In the genomic region with DNA sequence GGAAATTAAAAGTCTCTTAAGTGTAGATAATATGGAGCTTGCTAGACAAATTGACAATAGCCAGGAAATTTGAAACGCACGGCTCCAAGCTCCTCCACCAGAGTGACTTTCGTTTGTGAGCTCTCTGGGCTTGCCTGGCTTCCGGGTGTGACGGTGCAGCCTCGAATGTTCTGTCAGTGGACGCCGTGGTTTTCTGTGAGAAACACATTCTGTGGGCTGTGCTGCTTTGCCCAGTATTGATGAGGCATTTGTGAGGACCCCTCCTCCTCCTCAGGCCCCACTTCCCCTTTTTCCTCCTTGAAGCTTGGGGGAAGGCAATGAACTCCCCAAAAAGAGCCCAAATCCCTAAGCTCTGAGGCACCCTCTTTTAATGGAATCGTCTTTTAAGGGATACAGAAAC, we compare ENCODE assay signal across 11 cellular contexts. TPM values are rescaled to one million over a fixed set of nuclear protein-coding genes. Genes with fewer than 3 reads are reported as not detected.
A peak's percentile ranks its signal among the peaks of the same experiment; 100 is the strongest.
DNase-seq lines count a peak whose midpoint lies in the region; ATAC-seq and TF ChIP-seq lines count a peak whose summit lies in the region.
"Had no signal": no experiment of that assay in that cellular context is flagged by ENCODE, and none has a peak within 500 bp of the region (broad histone marks: within the 10 kb centered on the region; RNA-seq: fewer than 3 reads in every experiment).

No MANE protein-coding gene starts in this region.

- peaks cover 3% of the 10 kb centered on the region for H3K4me1 Mint-ChIP-seq in activated CD4-positive, alpha-beta T cell treated with anti-CD3 and anti-CD28 coated beads, Interleukin-2, amount 10 ng/mL, durations not matched to agents 24 days and 14 days
- H3K4me1 Mint-ChIP-seq: central memory CD8-positive, alpha-beta T cell had no signal

- H3K9me3 ChIP-seq in hepatocyte (ENCODE audit: low read depth) (no peaks in the 10 kb centered on the region), skeletal muscle tissue (ENCODE audit: control insufficient read depth in 3 of 3, low read length in 3 of 3) (no peaks in the 10 kb centered on the region)

- H3K27me3 ChIP-seq in hepatocyte (no peaks in the 10 kb centered on the region), skeletal muscle tissue (ENCODE audit: control insufficient read depth in 3 of 3, insufficient read depth in 3 of 3, low read length in 3 of 3) (no peaks in the 10 kb centered on the region)

- H3K9me3 Mint-ChIP-seq in activated CD4-positive, alpha-beta T cell treated with anti-CD3 and anti-CD28 coated beads, Interleukin-2, amount 10 ng/mL, durations not matched to agents 24 days and 14 days = no peaks in the 10 kb centered on the region
- H3K9me3 Mint-ChIP-seq: central memory CD8-positive, alpha-beta T cell had no signal

- 44% methylated on average over 9 of the region's 9 CpGs for WGBS in hepatocyte (ENCODE audit: low lambda C conversion rate, missing lambda C conversion rate)

- H4K20me1 ChIP-seq in hepatocyte (ENCODE audit: insufficient read depth, poor library complexity, severe bottlenecking) = no peaks in the 10 kb centered on the region

- intact Hi-C loops in activated CD4-positive, alpha-beta T cell treated with anti-CD3 and anti-CD28 coated beads, Interleukin-2, amount 10 ng/mL, durations not matched to agents 24 days and 14 days (cut with micrococcal nuclease) = no loop called here

- peak overlapping the region; percentile 45 for H3K4me2 ChIP-seq in hepatocyte

- peaks cover 8% of the 10 kb centered on the region for H3K27me3 Mint-ChIP-seq in activated CD4-positive, alpha-beta T cell treated with anti-CD3 and anti-CD28 coated beads, Interleukin-2, amount 10 ng/mL, durations not matched to agents 24 days and 14 days
- H3K27me3 Mint-ChIP-seq: central memory CD8-positive, alpha-beta T cell had no signal

- ATAC-seq in GM18858 (IDR thresholded peaks at IDR 0.05; ENCODE audit: unreplicated experiment) (no peak), HG03432 (IDR thresholded peaks at IDR 0.05; ENCODE audit: unreplicated experiment) (no peak)

- H3K27ac ChIP-seq in hepatocyte = no peak overlapping the region
- no peak overlapping the region for H3K27ac ChIP-seq in skeletal muscle tissue (ENCODE audit: low read depth, low read length)

- H3K4me1 ChIP-seq in hepatocyte (ENCODE audit: insufficient read depth) (peaks cover 6% of the 10 kb centered on the region), skeletal muscle tissue (ENCODE audit: control insufficient read depth in 3 of 3, insufficient read depth in 3 of 3, low read length in 3 of 3) (no peaks in the 10 kb centered on the region)

- no peak overlapping the region for H3K4me3 Mint-ChIP-seq in activated CD4-positive, alpha-beta T cell treated with anti-CD3 and anti-CD28 coated beads, Interleukin-2, amount 10 ng/mL, durations not matched to agents 24 days and 14 days
- H3K4me3 Mint-ChIP-seq: central memory CD8-positive, alpha-beta T cell had no signal

- no peaks in the 10 kb centered on the region for H3K36me3 ChIP-seq in hepatocyte (replicated peaks; ENCODE audit: insufficient read depth, low read depth)
- H3K36me3 ChIP-seq in skeletal muscle tissue (ENCODE audit: control insufficient read depth in 3 of 3, insufficient read depth in 3 of 3, low read length in 3 of 3) = no peaks in the 10 kb centered on the region

- H2AFZ ChIP-seq in hepatocyte = peak overlapping the region; percentile 30

- DNase-seq in activated CD4-positive, alpha-beta T cell treated with anti-CD3 and anti-CD28 coated beads, Interleukin-2, amount 10 ng/mL, durations not matched to agents 24 days and 14 days = peak; percentile 76
- no peak for DNase-seq in activated CD4-positive, alpha-beta T cell treated with anti-CD3 and anti-CD28 coated beads, Interleukin-2, amount 50 U/mL, for 1 hour
- DNase-seq in OCI-M1 (lab: John Stamatoyannopoulos, UW) = peak; percentile 20
- no peak for DNase-seq in hepatocyte (ENCODE audit: low spot score)
- no peak for DNase-seq in activated CD8-positive, alpha-beta memory T cell treated with anti-CD3 and anti-CD28 coated beads, Interleukin-2, amount 50 U/mL, for 4 hours
- DNase-seq: hippocampal formation, NCI-H1436 treated with DMSO at 0.1 percent for 48 hours had no signal

- H3K4me3 ChIP-seq in hepatocyte = no peak overlapping the region
- peak overlapping the region in 2 of 3 donors; percentile 31 to 41 for H3K4me3 ChIP-seq in skeletal muscle tissue (ENCODE audit: low read length in 3 of 3)

- no peak overlapping the region for H3K27ac Mint-ChIP-seq in activated CD4-positive, alpha-beta T cell treated with anti-CD3 and anti-CD28 coated beads, Interleukin-2, amount 10 ng/mL, durations not matched to agents 24 days and 14 days

- H3K36me3 Mint-ChIP-seq in activated CD4-positive, alpha-beta T cell treated with anti-CD3 and anti-CD28 coated beads, Interleukin-2, amount 10 ng/mL, durations not matched to agents 24 days and 14 days (ENCODE audit: low read depth) = no peaks in the 10 kb centered on the region

- H3K9ac ChIP-seq in skeletal muscle tissue (ENCODE audit: low read depth in 1 of 3, low read length in 3 of 3) = no peak overlapping the region

- no peaks in the 10 kb centered on the region for H3K9me2 ChIP-seq in hepatocyte (replicated peaks; ENCODE audit: insufficient read depth)

- H3K79me2 ChIP-seq in hepatocyte = no peaks in the 10 kb centered on the region

- TF ChIP-seq CTCF in hepatocyte (IDR thresholded peaks at IDR 0.05; ENCODE audit: poor library complexity) = no peak

RNA-seq across cellular contexts. Expression of a gene that starts 40.7 kb away (rescaled TPM):
- 54.5 and 55.4 TPM in 2 replicates for total RNA-seq in activated CD4-positive, alpha-beta T cell treated with anti-CD3 and anti-CD28 coated beads, Interleukin-2, amount 10 ng/mL, durations not matched to agents 24 days and 14 days
- total RNA-seq in hepatocyte (56.7 and 145 TPM in 2 replicates), skeletal muscle tissue (256 TPM)
- polyA plus RNA-seq in hepatocyte = 18.8 and 27.0 TPM in 2 replicates

Comparison
In these comparisons a context has a peak if more than half of its experiments do, and no peak if none do; other contexts are left out.
1. DNase-seq: peak in activated CD4-positive, alpha-beta T cell treated with anti-CD3 and anti-CD28 coated beads, Interleukin-2, amount 10 ng/mL, durations not matched to agents 24 days and 14 days (single experiment) and OCI-M1 (single experiment); none in activated CD4-positive, alpha-beta T cell treated with anti-CD3 and anti-CD28 coated beads, Interleukin-2, amount 50 U/mL, for 1 hour (single experiment), hepatocyte (single experiment) and activated CD8-positive, alpha-beta memory T cell treated with anti-CD3 and anti-CD28 coated beads, Interleukin-2, amount 50 U/mL, for 4 hours (single experiment).